In genomic region chr16:58032710-58033293, GRCh38 we compare ENCODE assay signal across 11 cellular contexts. TPM values are rescaled to one million over a fixed set of nuclear protein-coding genes. Genes with fewer than 3 reads are reported as not detected.
DNase-seq lines count a peak whose midpoint lies in the region; ATAC-seq and TF ChIP-seq lines count a peak whose summit lies in the region.
"Had no signal": no experiment of that assay in that cellular context is flagged by ENCODE, and none has a peak within 500 bp of the region (broad histone marks: within the 10 kb centered on the region; RNA-seq: fewer than 3 reads in every experiment).

No MANE protein-coding gene starts in this region.

- H3K4me1 ChIP-seq in liver (ENCODE audit: control insufficient read depth in 4 of 4, insufficient read depth in 4 of 4, low read length in 3 of 4) (peaks cover 35 to 72% (median 62%) of the 10 kb centered on the region in 4 donors), subcutaneous abdominal adipose tissue (ENCODE audit: control insufficient read depth in 5 of 5, insufficient read depth in 5 of 5, low read length in 5 of 5) (peaks cover 14 to 71% (median 66%) of the 10 kb centered on the region in 5 donors), gastroesophageal sphincter (peaks cover 0 to 64% (median 13%) of the 10 kb centered on the region in 3 donors)

- DNase-seq in NCI-H2196 treated with DMSO at 0.1 percent for 48 hours (lab: John Stamatoyannopoulos, UW; ENCODE audit: unreplicated experiment) (peak; percentile 30), cerebellum (ENCODE audit: low spot score) (peak; percentile 55), NCI-H128 (lab: John Stamatoyannopoulos, UW; ENCODE audit: unreplicated experiment) (no peak), left colon (no peak)
- DNase-seq: activated CD8-positive, alpha-beta memory T cell treated with anti-CD3 and anti-CD28 coated beads for 24 hours; activated naive CD4-positive, alpha-beta T cell treated with anti-CD3 and anti-CD28 coated beads, Interleukin-2, amount 50 U/mL, for 16 hours; NCI-H1694 had no signal

- peaks cover 0 to 4% (median 3%) of the 10 kb centered on the region in 4 donors for H3K36me3 ChIP-seq in liver (ENCODE audit: control insufficient read depth in 4 of 4, insufficient read depth in 3 of 4, low read depth in 1 of 4, low read length in 3 of 4)
- peaks cover 0 to 8% (median 0%) of the 10 kb centered on the region in 5 donors for H3K36me3 ChIP-seq in subcutaneous abdominal adipose tissue (ENCODE audit: control insufficient read depth in 5 of 5, insufficient read depth in 5 of 5, low read length in 5 of 5)
- peaks cover 0 to 3% of the 10 kb centered on the region in 2 donors for H3K36me3 ChIP-seq in gastroesophageal sphincter

- H3K27me3 ChIP-seq in liver (ENCODE audit: control insufficient read depth in 4 of 4, insufficient read depth in 4 of 4, low read length in 3 of 4) (no peaks in the 10 kb centered on the region), subcutaneous abdominal adipose tissue (ENCODE audit: control insufficient read depth in 5 of 5, insufficient read depth in 4 of 5, low read length in 5 of 5) (no peaks in the 10 kb centered on the region), gastroesophageal sphincter (no peaks in the 10 kb centered on the region)

- peak overlapping the region; percentile 52 to 55 for H3K27ac ChIP-seq in liver (ENCODE audit: low read depth in 1 of 2, low read length in 2 of 2)
- H3K27ac ChIP-seq in subcutaneous abdominal adipose tissue (ENCODE audit: low read depth, low read length), result peak overlapping the region; percentile 57
- H3K27ac ChIP-seq in gastroesophageal sphincter, result peak overlapping the region in 2 of 4 donors; percentile 7 to 8

- no peak for TF ChIP-seq POLR2A in gastroesophageal sphincter (IDR thresholded peaks at IDR 0.05)

- TF ChIP-seq RAD21 in liver (IDR thresholded peaks at IDR 0.05), result peak in 1 of 2 donors; percentile 62

- 21% methylated on average over 15 of the region's 15 CpGs for WGBS in liver
- no CpG with 5 or more reads among the region's 15 CpGs for WGBS in gastroesophageal sphincter (ENCODE audit: low coverage in 1 of 2), 2 donors

- no peaks in the 10 kb centered on the region for H3K9me3 ChIP-seq in liver (ENCODE audit: control insufficient read depth in 4 of 4, low read length in 3 of 4)
- no peaks in the 10 kb centered on the region for H3K9me3 ChIP-seq in subcutaneous abdominal adipose tissue (ENCODE audit: control insufficient read depth in 5 of 5, low read length in 5 of 5)
- no peaks in the 10 kb centered on the region for H3K9me3 ChIP-seq in gastroesophageal sphincter

- ATAC-seq in gastroesophageal sphincter, result no peak
- ATAC-seq in HG03521 (IDR thresholded peaks at IDR 0.05; ENCODE audit: unreplicated experiment), result no peak
- ATAC-seq in left colon, result no peak

- H3K9ac ChIP-seq in liver (ENCODE audit: low read depth in 1 of 2, low read length in 2 of 2) (no peak overlapping the region), subcutaneous abdominal adipose tissue (ENCODE audit: low read length in 5 of 5) (peak overlapping the region in 1 of 5 donors; percentile 3)

- no peak for TF ChIP-seq CTCF in liver (IDR thresholded peaks at IDR 0.05; ENCODE audit: low read depth, low read length, missing input control)
- no peak for TF ChIP-seq CTCF in gastroesophageal sphincter (IDR thresholded peaks at IDR 0.05)

- no peak overlapping the region for H3K4me3 ChIP-seq in liver (ENCODE audit: low read depth in 1 of 3, low read length in 3 of 3)
- H3K4me3 ChIP-seq in subcutaneous abdominal adipose tissue (ENCODE audit: low read depth in 1 of 5, low read length in 5 of 5), result no peak overlapping the region
- no peak overlapping the region for H3K4me3 ChIP-seq in gastroesophageal sphincter

- no peak for TF ChIP-seq EP300 in gastroesophageal sphincter (IDR thresholded peaks at IDR 0.05)

- intact Hi-C loops in left colon (cut with DNase I, micrococcal nuclease), result no loop called here

TF ChIP-seq in liver, 16 proteins besides CTCF, POLR2A, EP300 and RAD21:
- TF ChIP-seq JUND (IDR thresholded peaks at IDR 0.05) (no peak), HNF4A (conservative IDR thresholded peaks at IDR 0.05) (peak; percentile 48 to 61), RXRA (IDR thresholded peaks at IDR 0.05) (peak; percentile 46 to 71), TAF1 (conservative IDR thresholded peaks at IDR 0.05) (no peak), MAX (IDR thresholded peaks at IDR 0.05) (no peak), EGR1 (IDR thresholded peaks at IDR 0.05; ENCODE audit: low read depth in 2 of 2) (no peak), YY1 (IDR thresholded peaks at IDR 0.05) (no peak), HNF4G (IDR thresholded peaks at IDR 0.05) (peak; percentile 33), REST (IDR thresholded peaks at IDR 0.05) (no peak), FOXA1 (IDR thresholded peaks at IDR 0.05) (no peak), GABPA (IDR thresholded peaks at IDR 0.05 in 1 of 2, conservative IDR thresholded peaks at IDR 0.05 in 1 of 2) (no peak), SP1 (IDR thresholded peaks at IDR 0.05) (peak; percentile 34), NR2F2 (IDR thresholded peaks at IDR 0.05) (no peak), ATF3 (IDR thresholded peaks at IDR 0.05) (no peak), FOXA2 (IDR thresholded peaks at IDR 0.05) (no peak), ZBTB33 (IDR thresholded peaks at IDR 0.05) (no peak)

RNA-seq across cellular contexts. Expression of gene MMP15, which starts 7.2 kb away (rescaled TPM):
- total RNA-seq in cerebellum (14.3 TPM), liver (10 to 100 TPM; 14.2 to 38.8 TPM), gastroesophageal sphincter (10 to 100 TPM in 2 of 4 donors, 1 to 10 TPM in 2; 2.0 to 12.8 (median 8.0) TPM), left colon (100 to 1,000 TPM; 113 to 127 TPM)
- 10 to 100 TPM in 1 of 2 donors, 1 to 10 TPM in 1; 7.0 to 28.7 TPM for polyA plus RNA-seq in liver

RNA-seq across cellular contexts. Expression of gene USB1, which starts 31.6 kb away (rescaled TPM):
- total RNA-seq in cerebellum (8.6 TPM), liver (10 to 100 TPM in 1 of 2 donors, 1 to 10 TPM in 1; 8.9 to 40.7 TPM), gastroesophageal sphincter (10 to 100 TPM; 18.2 to 87.1 (median 27.6) TPM), left colon (10 to 100 TPM; 42.6 to 43.8 TPM)
- polyA plus RNA-seq in liver, result 10 to 100 TPM; 23.7 to 32.8 TPM

RNA-seq across cellular contexts. Expression of gene ZNF319, which starts 32.3 kb away (rescaled TPM):
- 6.0 TPM for total RNA-seq in cerebellum
- 1 to 10 TPM; 2.6 TPM for total RNA-seq in liver
- polyA plus RNA-seq in liver, result 1 to 10 TPM in 1 of 2 donors, under 1 TPM in 1; 0.64 to 3.4 TPM
- 10 to 100 TPM in 1 of 4 donors, 1 to 10 TPM in 3; 4.4 to 16.0 (median 8.0) TPM for total RNA-seq in gastroesophageal sphincter
- 1 to 10 TPM; 5.0 to 7.9 TPM for total RNA-seq in left colon

Comparison
In these comparisons a context has a peak if more than half of its experiments do, and no peak if none do; other contexts are left out.
1. DNase-seq: peak in NCI-H2196 treated with DMSO at 0.1 percent for 48 hours (single experiment) and cerebellum (single experiment); none in NCI-H128 (single experiment) and left colon (0 of 2).